In the genomic region with DNA sequence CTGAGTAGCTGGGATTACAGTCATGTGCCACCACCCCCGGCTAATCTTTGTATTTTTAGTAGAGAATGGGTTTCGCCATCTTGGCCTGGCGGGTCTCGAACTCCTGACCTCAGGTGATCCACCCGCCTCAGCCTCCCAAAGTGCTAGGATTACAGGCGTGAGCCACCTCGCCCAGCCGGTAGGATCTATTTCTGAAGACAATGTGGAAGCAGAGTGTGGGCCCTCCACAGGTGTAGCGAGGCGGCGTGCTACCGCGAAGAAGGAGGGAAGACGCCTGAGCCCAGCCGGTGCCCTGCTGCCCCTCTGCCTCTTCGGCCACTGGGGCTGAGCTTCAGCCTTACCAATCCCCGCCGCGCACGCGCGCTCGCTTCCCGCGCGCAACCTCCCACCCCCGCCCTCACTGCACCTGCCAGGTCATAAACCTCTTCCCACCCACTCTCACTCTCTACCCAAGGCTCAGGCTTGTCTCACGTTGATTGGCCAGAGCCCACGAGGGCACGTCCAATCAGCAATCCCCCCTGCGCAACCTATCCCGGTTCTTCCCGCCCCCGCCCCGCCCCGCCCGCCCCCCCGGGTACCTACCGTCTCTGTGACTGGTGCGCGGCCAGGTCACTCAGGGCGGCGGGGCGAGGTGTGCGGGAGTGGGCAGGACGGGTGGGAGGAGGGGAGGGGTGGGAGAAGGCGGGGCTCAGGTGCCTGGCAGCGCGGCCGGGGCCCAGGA, we compare ENCODE assay signal across 8 cellular contexts.
A peak's percentile ranks its signal among the peaks of the same experiment; 100 is the strongest.
DNase-seq lines count a peak whose midpoint lies in the region; ATAC-seq and TF ChIP-seq lines count a peak whose summit lies in the region.

No MANE protein-coding gene starts in this region.

- ATAC-seq in HG03342 (IDR thresholded peaks at IDR 0.05; ENCODE audit: unreplicated experiment), result peak; percentile 85
- ATAC-seq in stimulated activated memory B cell treated with anti-CD40 and anti-IgM and Interleukin-4, amounts not matched to agents 10 μg/mL and 1 μg/mL and 100 μg/mL, for 72 hours, result peak; percentile 98

- no peaks in the 10 kb centered on the region for H3K36me3 Mint-ChIP-seq in nephron (ENCODE audit: low read depth)
- no peaks in the 10 kb centered on the region for H3K36me3 Mint-ChIP-seq in stimulated activated memory B cell treated with anti-CD40 and anti-IgM and Interleukin-4, amounts not matched to agents 10 μg/mL and 1 μg/mL and 100 μg/mL, for 72 hours

- TF ChIP-seq CTCF in nephron (IDR thresholded peaks at IDR 0.05; ENCODE audit: unreplicated experiment in 3 of 3), result no peak

- H3K4me3 Mint-ChIP-seq in nephron, result peak overlapping the region in 2 of 3 experiments; percentile 82 to 85
- no peak overlapping the region for H3K4me3 Mint-ChIP-seq in stimulated activated memory B cell treated with anti-CD40 and anti-IgM and Interleukin-4, amounts not matched to agents 10 μg/mL and 1 μg/mL and 100 μg/mL, for 72 hours

- peaks cover 23% of the 10 kb centered on the region for H3K27me3 Mint-ChIP-seq in nephron (ENCODE audit: low read depth)
- peaks cover 9% of the 10 kb centered on the region for H3K27me3 Mint-ChIP-seq in stimulated activated memory B cell treated with anti-CD40 and anti-IgM and Interleukin-4, amounts not matched to agents 10 μg/mL and 1 μg/mL and 100 μg/mL, for 72 hours

- peaks cover under 1% of the 10 kb centered on the region for H3K4me1 Mint-ChIP-seq in nephron
- H3K4me1 Mint-ChIP-seq in stimulated activated memory B cell treated with anti-CD40 and anti-IgM and Interleukin-4, amounts not matched to agents 10 μg/mL and 1 μg/mL and 100 μg/mL, for 72 hours, result peaks cover 6% of the 10 kb centered on the region

- no peaks in the 10 kb centered on the region for H3K9me3 Mint-ChIP-seq in nephron
- H3K9me3 Mint-ChIP-seq in stimulated activated memory B cell treated with anti-CD40 and anti-IgM and Interleukin-4, amounts not matched to agents 10 μg/mL and 1 μg/mL and 100 μg/mL, for 72 hours, result no peaks in the 10 kb centered on the region

- peak overlapping the region in 1 of 3 experiments; percentile 27 for H3K27ac Mint-ChIP-seq in nephron
- H3K27ac Mint-ChIP-seq in stimulated activated memory B cell treated with anti-CD40 and anti-IgM and Interleukin-4, amounts not matched to agents 10 μg/mL and 1 μg/mL and 100 μg/mL, for 72 hours, result no peak overlapping the region

- DNase-seq in SIG-M5 treated with dmso at 0.1 percent for 504 hours (lab: John Stamatoyannopoulos, UW; ENCODE audit: unreplicated experiment) (peak; percentile 47), SIG-M5 (lab: John Stamatoyannopoulos, UW) (no peak), NCI-H748 treated with DMSO at 0.1 percent for 48 hours (lab: John Stamatoyannopoulos, UW) (peak; percentile 96), activated T-cell treated with anti-CD3 and anti-CD28 coated beads for 48 hours (ENCODE audit: low read depth) (peak; percentile 70), erythroblast (lab: John Stamatoyannopoulos, UW) (peak; percentile 82 to 84)

- peak; percentile 40 for TF ChIP-seq POLR2A in erythroblast (IDR thresholded peaks at IDR 0.05; ENCODE audit: low read length)
